In the genomic region with DNA sequence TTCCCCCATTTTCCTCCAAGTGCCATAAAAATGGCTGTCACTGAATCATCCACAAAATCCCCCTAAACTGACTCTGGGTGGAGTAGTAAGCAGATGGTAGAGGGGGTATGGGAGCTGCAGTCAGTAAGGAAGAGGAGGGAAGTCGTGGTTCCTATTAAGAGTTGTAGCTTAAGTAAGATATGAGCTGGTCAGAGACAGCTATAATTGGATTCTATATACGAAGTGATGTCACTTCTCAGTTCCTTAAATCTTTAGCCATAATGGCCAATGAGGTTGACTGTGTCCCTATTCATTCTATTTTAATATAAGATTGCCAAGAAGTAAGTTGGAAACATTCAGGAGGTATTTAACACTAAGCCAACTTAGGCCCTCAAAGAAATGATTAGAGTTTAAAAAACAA, we compare ENCODE assay signal across 13 cellular contexts.
"Had no signal": no experiment of that assay in that cellular context is flagged by ENCODE, and none has a peak within 500 bp of the region (broad histone marks: within the 10 kb centered on the region; RNA-seq: fewer than 3 reads in every experiment).

No MANE protein-coding gene starts in this region.

- ATAC-seq: esophagus mucosa, lower lobe of right lung had no signal

- H3K4me1 ChIP-seq: lower lobe of right lung had no signal

- H3K4me3 Mint-ChIP-seq: immature natural killer cell; mesothelial cell of epicardium; neural crest cell; stimulated activated naive CD8-positive, alpha-beta T cell treated with anti-CD3 and anti-CD28 coated beads, Interleukin-15, Interleukin-2, amounts not matched to agents 100 ng/mL and 50 ng/mL, for 24 hours had no signal

- H3K36me3 ChIP-seq: cardiac muscle cell, lower lobe of right lung, upper lobe of left lung, WERI-Rb-1 had no signal

- H3K4me3 ChIP-seq: cardiac muscle cell, lower lobe of right lung, upper lobe of left lung had no signal

- H3K9me3 Mint-ChIP-seq: immature natural killer cell; neural crest cell; stimulated activated naive CD8-positive, alpha-beta T cell treated with anti-CD3 and anti-CD28 coated beads, Interleukin-15, Interleukin-2, amounts not matched to agents 100 ng/mL and 50 ng/mL, for 24 hours had no signal

- H3K9me3 ChIP-seq: lower lobe of right lung, upper lobe of left lung had no signal

- H3K27ac ChIP-seq: cardiac muscle cell, upper lobe of left lung, WERI-Rb-1 had no signal

- DNase-seq: activated CD4-positive, alpha-beta T cell treated with anti-CD3 and anti-CD28 coated beads for 4 hours; activated CD8-positive, alpha-beta memory T cell treated with anti-CD3 and anti-CD28 coated beads for 24 hours; activated naive CD4-positive, alpha-beta T cell treated with Interleukin-2 at 50 U/mL for 16 hours; immature natural killer cell; lower lobe of right lung; stimulated activated CD4-positive, alpha-beta T cell treated with anti-CD3 and anti-CD28 coated beads, Interleukin-4, amount 100 ng/mL, for 24 hours; upper lobe of left lung; WERI-Rb-1 had no signal

- H3K27me3 ChIP-seq: cardiac muscle cell, upper lobe of left lung had no signal

- H3K27ac Mint-ChIP-seq: immature natural killer cell; mesothelial cell of epicardium; stimulated activated naive CD8-positive, alpha-beta T cell treated with anti-CD3 and anti-CD28 coated beads, Interleukin-15, Interleukin-2, amounts not matched to agents 100 ng/mL and 50 ng/mL, for 24 hours had no signal

- H3K4me1 Mint-ChIP-seq: immature natural killer cell, mesothelial cell of epicardium, neural crest cell had no signal

- H3K36me3 Mint-ChIP-seq: immature natural killer cell, mesothelial cell of epicardium had no signal
